ENCODE assay signal across 22 cellular contexts in the genomic region with DNA sequence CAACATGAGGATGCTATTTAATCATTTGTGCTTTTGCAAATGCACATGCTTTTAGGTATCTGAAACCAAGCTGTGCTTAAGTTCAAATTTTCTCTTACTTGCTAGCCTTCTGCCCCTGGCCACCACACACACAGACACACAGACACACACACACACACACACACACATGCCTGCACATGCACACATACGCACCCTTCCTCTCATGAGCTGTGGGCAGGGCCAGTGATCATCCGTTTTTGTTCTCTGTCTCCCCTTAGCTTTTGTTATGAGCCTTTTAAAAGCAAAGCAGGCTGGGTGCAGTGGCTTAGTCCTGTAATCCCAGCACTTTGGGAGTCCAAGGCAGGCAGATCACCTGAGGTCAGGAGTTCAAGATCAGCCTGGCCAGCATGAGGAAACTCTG. TPM values are rescaled to one million over a fixed set of nuclear protein-coding genes. Genes with fewer than 3 reads are reported as not detected.
DNase-seq lines count a peak whose midpoint lies in the region; ATAC-seq, FAIRE-seq and TF ChIP-seq lines count a peak whose summit lies in the region.
"Had no signal": no experiment of that assay in that cellular context is flagged by ENCODE, and none has a peak within 500 bp of the region (broad histone marks: within the 10 kb centered on the region; RNA-seq: fewer than 3 reads in every experiment).

No MANE protein-coding gene starts in this region.

- H3K36me3 Mint-ChIP-seq in activated B cell treated with CpG ODN at 0.5 μM for 24 hours (ENCODE audit: low read depth) = no peaks in the 10 kb centered on the region
- H3K36me3 Mint-ChIP-seq in activated CD8-positive, alpha-beta T cell treated with anti-CD3 and anti-CD28 coated beads, Interleukin-2, amount 10 ng/mL, durations not matched to agents 7 days and 5 days (ENCODE audit: low read depth) = no peaks in the 10 kb centered on the region
- H3K36me3 Mint-ChIP-seq: activated naive CD8-positive, alpha-beta T cell treated with anti-CD3 and anti-CD28 coated beads for 36 hours had no signal

- intact Hi-C loops in activated B cell treated with CpG ODN at 0.5 μM for 24 hours (cut with micrococcal nuclease) (no loop called here), spleen (cut with DNase I; ENCODE audit: low total_unique reads) (no loop called here)

- H3K27ac Mint-ChIP-seq in activated B cell treated with CpG ODN at 0.5 μM for 24 hours = no peak overlapping the region
- H3K27ac Mint-ChIP-seq in activated CD8-positive, alpha-beta T cell treated with anti-CD3 and anti-CD28 coated beads, Interleukin-2, amount 10 ng/mL, durations not matched to agents 7 days and 5 days = no peak overlapping the region
- H3K27ac Mint-ChIP-seq: activated naive CD8-positive, alpha-beta T cell treated with anti-CD3 and anti-CD28 coated beads for 36 hours had no signal

- ATAC-seq in activated B cell treated with CpG ODN at 0.5 μM for 24 hours (ENCODE audit: low read depth) = no peak
- ATAC-seq in activated CD8-positive, alpha-beta T cell treated with anti-CD3 and anti-CD28 coated beads, Interleukin-2, amount 10 ng/mL, durations not matched to agents 7 days and 5 days = no peak

- H3K9me3 ChIP-seq in spleen = no peaks in the 10 kb centered on the region
- H3K9me3 ChIP-seq: heart left ventricle, left lung, mucosa of descending colon, thoracic aorta had no signal

- H3K4me1 ChIP-seq in spleen = peaks cover 13 to 40% (median 25%) of the 10 kb centered on the region in 6 donors

- FAIRE-seq in HTR-8/SVneo (lab: Jason Lieb, UNC) = peak; percentile 26
- FAIRE-seq: H54, RCC 7860 had no signal

- peak overlapping the region; percentile 5 for H3K4me3 Mint-ChIP-seq in activated B cell treated with CpG ODN at 0.5 μM for 24 hours
- H3K4me3 Mint-ChIP-seq in activated CD8-positive, alpha-beta T cell treated with anti-CD3 and anti-CD28 coated beads, Interleukin-2, amount 10 ng/mL, durations not matched to agents 7 days and 5 days = no peak overlapping the region
- H3K4me3 Mint-ChIP-seq: activated naive CD8-positive, alpha-beta T cell treated with anti-CD3 and anti-CD28 coated beads for 36 hours had no signal

- TF ChIP-seq POLR2A in spleen (IDR thresholded peaks at IDR 0.05) = no peak

- no peaks in the 10 kb centered on the region for H3K36me3 ChIP-seq in spleen
- H3K36me3 ChIP-seq: heart left ventricle, left lung, thoracic aorta had no signal

- H3K9me3 Mint-ChIP-seq in activated B cell treated with CpG ODN at 0.5 μM for 24 hours = no peaks in the 10 kb centered on the region
- H3K9me3 Mint-ChIP-seq in activated CD8-positive, alpha-beta T cell treated with anti-CD3 and anti-CD28 coated beads, Interleukin-2, amount 10 ng/mL, durations not matched to agents 7 days and 5 days (ENCODE audit: insufficient read depth) = no peaks in the 10 kb centered on the region
- H3K9me3 Mint-ChIP-seq: activated naive CD8-positive, alpha-beta T cell treated with anti-CD3 and anti-CD28 coated beads for 36 hours had no signal

- peaks cover 0 to 72% (median 6%) of the 10 kb centered on the region in 7 donors for H3K27me3 ChIP-seq in spleen (replicated peaks in 1 of 7)

- no peak overlapping the region for H3K4me3 ChIP-seq in spleen
- H3K4me3 ChIP-seq: heart left ventricle, left lung, mucosa of descending colon, thoracic aorta had no signal

- H3K27ac ChIP-seq in spleen = no peak overlapping the region
- H3K27ac ChIP-seq: left lung, thoracic aorta had no signal

- peaks cover 27% of the 10 kb centered on the region for H3K27me3 Mint-ChIP-seq in activated B cell treated with CpG ODN at 0.5 μM for 24 hours
- peaks cover 44% of the 10 kb centered on the region for H3K27me3 Mint-ChIP-seq in activated CD8-positive, alpha-beta T cell treated with anti-CD3 and anti-CD28 coated beads, Interleukin-2, amount 10 ng/mL, durations not matched to agents 7 days and 5 days (ENCODE audit: low read depth)

- CTCF ChIA-PET in activated B cell treated with CpG ODN at 0.5 μM for 24 hours (lab: Charles Lee) = interaction anchor here (1.1 to 2.1 kb wide), 3 partner anchors 21 to 60 kb away, joined by 3 to 5 read pairs (median 4); no protein-coding TSS in a partner anchor
- CTCF ChIA-PET in activated CD8-positive, alpha-beta T cell treated with anti-CD3 and anti-CD28 coated beads, Interleukin-2, amount 10 ng/mL, durations not matched to agents 7 days and 5 days (lab: Charles Lee) = interaction anchor here (1.6 to 3.8 kb wide), 2 partner anchors 21 to 59 kb away, joined by 5 to 29 read pairs; partner anchors contain the start of gene RAB37

- DNase-seq in activated effector memory CD4-positive, alpha-beta T cell treated with anti-CD3 and anti-CD28 coated beads, Interleukin-2, amount 50 U/mL, for 16 hours = peak; percentile 58
- no peak for DNase-seq in activated effector memory CD4-positive, alpha-beta T cell treated with Interleukin-2 at 50 U/mL for 16 hours
- DNase-seq in HTR-8/SVneo (ENCODE audit: insufficient read length, low spot score) (no peak), activated B cell treated with CpG ODN at 0.5 μM for 24 hours (no peak), spleen (peak; percentile 36), AG08396 (ENCODE audit: low spot score) (no peak), dermis blood vessel endothelial cell (no peak)
- no peak for DNase-seq in activated CD8-positive, alpha-beta T cell treated with anti-CD3 and anti-CD28 coated beads, Interleukin-2, amount 10 ng/mL, durations not matched to agents 7 days and 5 days
- DNase-seq: activated CD4-positive, alpha-beta T cell treated with anti-CD3 and anti-CD28 coated beads for 48 hours; activated naive CD8-positive, alpha-beta T cell treated with anti-CD3 and anti-CD28 coated beads for 36 hours; activated T-cell treated with anti-CD3 and anti-CD28 coated beads for 4 hours; Calu3; heart left ventricle; left lung; mucosa of descending colon; NCI-H1092 treated with DMSO at 0.1 percent for 48 hours; NCI-H2107; NK-92 treated with Interleukin-12 subunit alpha and Interleukin-12 subunit beta, amount 100 ng/mL, for 24 hours had no signal

- H3K4me1 Mint-ChIP-seq in activated B cell treated with CpG ODN at 0.5 μM for 24 hours = peaks cover 22% of the 10 kb centered on the region
- H3K4me1 Mint-ChIP-seq in activated CD8-positive, alpha-beta T cell treated with anti-CD3 and anti-CD28 coated beads, Interleukin-2, amount 10 ng/mL, durations not matched to agents 7 days and 5 days (ENCODE audit: low read depth) = peaks cover 15% of the 10 kb centered on the region

- POLR2A ChIA-PET in activated B cell treated with CpG ODN at 0.5 μM for 24 hours (lab: Charles Lee) = interaction anchor here (0.6 kb wide), 1 partner anchor 40 kb away, joined by 3 read pairs; no protein-coding TSS in a partner anchor
- POLR2A ChIA-PET in activated CD8-positive, alpha-beta T cell treated with anti-CD3 and anti-CD28 coated beads, Interleukin-2, amount 10 ng/mL, durations not matched to agents 7 days and 5 days (lab: Charles Lee) = no interaction called here

- TF ChIP-seq CTCF in activated B cell treated with CpG ODN at 0.5 μM for 24 hours (IDR thresholded peaks at IDR 0.05) (no peak), spleen (IDR thresholded peaks at IDR 0.05 in 8 of 11, conservative IDR thresholded peaks at IDR 0.05 in 3 of 11) (no peak)

- 29 to 40% (median 33%) methylated on average over 2 of the region's 2 CpGs for WGBS in spleen, 5 donors

RNA-seq across cellular contexts. Expression of gene CD300LF, which starts 34.2 kb away (rescaled TPM):
- total RNA-seq in activated B cell treated with CpG ODN at 0.5 μM for 24 hours (0.12 and 0.33 TPM in 2 replicates), spleen (10 to 100 TPM; 29.5 to 45.8 (median 33.0) TPM), dermis blood vessel endothelial cell (not detected in 2 replicates)
- polyA plus RNA-seq in spleen = 10 to 100 TPM; 13.1 to 30.6 (median 23.9) TPM
- not detected for total RNA-seq in activated CD8-positive, alpha-beta T cell treated with anti-CD3 and anti-CD28 coated beads, Interleukin-2, amount 10 ng/mL, durations not matched to agents 7 days and 5 days
- total RNA-seq: activated naive CD8-positive, alpha-beta T cell treated with anti-CD3 and anti-CD28 coated beads for 36 hours; Calu3; G401 had no signal

RNA-seq across cellular contexts. Expression of gene CD300E, which starts 55.0 kb away (rescaled TPM):
- total RNA-seq in activated B cell treated with CpG ODN at 0.5 μM for 24 hours (0.09 and 0.29 TPM in 2 replicates), spleen (10 to 100 TPM in 3 of 7 donors, 1 to 10 TPM in 4; 1.7 to 20.3 (median 6.4) TPM), dermis blood vessel endothelial cell (not detected in 2 replicates)
- 1 to 10 TPM in 2 of 3 donors, under 1 TPM in 1; 0.99 to 5.3 (median 3.0) TPM for polyA plus RNA-seq in spleen
- total RNA-seq in activated CD8-positive, alpha-beta T cell treated with anti-CD3 and anti-CD28 coated beads, Interleukin-2, amount 10 ng/mL, durations not matched to agents 7 days and 5 days = not detected
- total RNA-seq: activated naive CD8-positive, alpha-beta T cell treated with anti-CD3 and anti-CD28 coated beads for 36 hours; Calu3; G401 had no signal

RNA-seq across cellular contexts. Expression of gene RAB37, which starts 58.5 kb away (rescaled TPM):
- total RNA-seq in activated B cell treated with CpG ODN at 0.5 μM for 24 hours (11.0 and 11.1 TPM in 2 replicates), spleen (10 to 100 TPM; 17.4 to 29.2 (median 24.3) TPM), dermis blood vessel endothelial cell (0.17 and 0.37 TPM in 2 replicates)
- 10 to 100 TPM; 16.6 to 37.6 (median 19.8) TPM for polyA plus RNA-seq in spleen
- 10 to 100 TPM; 19.1 to 19.6 TPM for total RNA-seq in activated CD8-positive, alpha-beta T cell treated with anti-CD3 and anti-CD28 coated beads, Interleukin-2, amount 10 ng/mL, durations not matched to agents 7 days and 5 days

Comparison
In these comparisons a context has a peak if more than half of its experiments do, and no peak if none do; other contexts are left out.
1. DNase-seq: peak in activated effector memory CD4-positive, alpha-beta T cell treated with anti-CD3 and anti-CD28 coated beads, Interleukin-2, amount 50 U/mL, for 16 hours (single experiment) and spleen (single experiment); none in activated effector memory CD4-positive, alpha-beta T cell treated with Interleukin-2 at 50 U/mL for 16 hours (single experiment), HTR-8/SVneo (single experiment), activated B cell treated with CpG ODN at 0.5 μM for 24 hours (single experiment), AG08396 (single experiment), dermis blood vessel endothelial cell (single experiment) and activated CD8-positive, alpha-beta T cell treated with anti-CD3 and anti-CD28 coated beads, Interleukin-2, amount 10 ng/mL, durations not matched to agents 7 days and 5 days (single experiment).
2. RNA of gene CD300LF, which starts 34.2 kb away (total RNA-seq): 29.5 to 45.8 TPM in spleen; 0.12 to 0.33 TPM in activated B cell treated with CpG ODN at 0.5 μM for 24 hours, not detected in dermis blood vessel endothelial cell and not detected in activated CD8-positive, alpha-beta T cell treated with anti-CD3 and anti-CD28 coated beads, Interleukin-2, amount 10 ng/mL, durations not matched to agents 7 days and 5 days; every median in the first group is over 10 times any median in the second.